ENCODE assay signal across 1 cellular context in the genomic region with DNA sequence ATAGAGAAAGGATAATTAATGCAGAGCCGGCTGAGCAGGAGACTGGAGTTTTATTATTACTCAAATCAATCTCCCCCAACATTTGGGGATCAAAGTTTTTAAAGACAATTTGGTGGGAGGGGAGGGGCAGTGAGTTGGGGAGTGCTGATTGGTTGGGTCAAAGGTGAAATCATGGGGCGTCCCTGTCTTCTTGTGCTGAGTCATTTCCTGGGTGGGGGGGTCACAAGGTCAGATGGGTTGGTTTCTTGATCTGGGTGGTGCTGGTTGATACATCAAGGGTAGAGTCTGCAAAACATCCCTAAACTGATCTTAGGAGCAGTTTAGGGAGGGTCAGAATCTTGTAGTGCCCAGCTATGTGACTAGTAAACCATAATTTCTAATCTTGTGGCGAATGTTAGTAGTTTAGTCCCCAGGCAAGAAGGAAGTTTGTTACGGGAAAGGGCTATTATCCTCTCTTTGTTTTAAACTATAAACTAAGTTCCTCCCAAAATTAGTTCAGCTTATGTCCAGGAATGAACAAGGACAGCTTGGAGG.
TF ChIP-seq lines count a peak whose summit lies in the region.

No MANE protein-coding gene starts in this region.

TF ChIP-seq in K562, 482 proteins besides CTCF, POLR2A, EP300 and RAD21 (continued from another document):
- TF ChIP-seq, protein P1, sequence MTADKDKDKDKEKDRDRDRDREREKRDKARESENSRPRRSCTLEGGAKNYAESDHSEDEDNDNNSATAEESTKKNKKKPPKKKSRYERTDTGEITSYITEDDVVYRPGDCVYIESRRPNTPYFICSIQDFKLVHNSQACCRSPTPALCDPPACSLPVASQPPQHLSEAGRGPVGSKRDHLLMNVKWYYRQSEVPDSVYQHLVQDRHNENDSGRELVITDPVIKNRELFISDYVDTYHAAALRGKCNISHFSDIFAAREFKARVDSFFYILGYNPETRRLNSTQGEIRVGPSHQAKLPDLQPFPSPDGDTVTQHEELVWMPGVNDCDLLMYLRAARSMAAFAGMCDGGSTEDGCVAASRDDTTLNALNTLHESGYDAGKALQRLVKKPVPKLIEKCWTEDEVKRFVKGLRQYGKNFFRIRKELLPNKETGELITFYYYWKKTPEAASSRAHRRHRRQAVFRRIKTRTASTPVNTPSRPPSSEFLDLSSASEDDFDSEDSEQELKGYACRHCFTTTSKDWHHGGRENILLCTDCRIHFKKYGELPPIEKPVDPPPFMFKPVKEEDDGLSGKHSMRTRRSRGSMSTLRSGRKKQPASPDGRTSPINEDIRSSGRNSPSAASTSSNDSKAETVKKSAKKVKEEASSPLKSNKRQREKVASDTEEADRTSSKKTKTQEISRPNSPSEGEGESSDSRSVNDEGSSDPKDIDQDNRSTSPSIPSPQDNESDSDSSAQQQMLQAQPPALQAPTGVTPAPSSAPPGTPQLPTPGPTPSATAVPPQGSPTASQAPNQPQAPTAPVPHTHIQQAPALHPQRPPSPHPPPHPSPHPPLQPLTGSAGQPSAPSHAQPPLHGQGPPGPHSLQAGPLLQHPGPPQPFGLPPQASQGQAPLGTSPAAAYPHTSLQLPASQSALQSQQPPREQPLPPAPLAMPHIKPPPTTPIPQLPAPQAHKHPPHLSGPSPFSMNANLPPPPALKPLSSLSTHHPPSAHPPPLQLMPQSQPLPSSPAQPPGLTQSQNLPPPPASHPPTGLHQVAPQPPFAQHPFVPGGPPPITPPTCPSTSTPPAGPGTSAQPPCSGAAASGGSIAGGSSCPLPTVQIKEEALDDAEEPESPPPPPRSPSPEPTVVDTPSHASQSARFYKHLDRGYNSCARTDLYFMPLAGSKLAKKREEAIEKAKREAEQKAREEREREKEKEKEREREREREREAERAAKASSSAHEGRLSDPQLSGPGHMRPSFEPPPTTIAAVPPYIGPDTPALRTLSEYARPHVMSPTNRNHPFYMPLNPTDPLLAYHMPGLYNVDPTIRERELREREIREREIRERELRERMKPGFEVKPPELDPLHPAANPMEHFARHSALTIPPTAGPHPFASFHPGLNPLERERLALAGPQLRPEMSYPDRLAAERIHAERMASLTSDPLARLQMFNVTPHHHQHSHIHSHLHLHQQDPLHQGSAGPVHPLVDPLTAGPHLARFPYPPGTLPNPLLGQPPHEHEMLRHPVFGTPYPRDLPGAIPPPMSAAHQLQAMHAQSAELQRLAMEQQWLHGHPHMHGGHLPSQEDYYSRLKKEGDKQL (CRISPR knock-in tag; IDR thresholded peaks at IDR 0.05; ENCODE audit: borderline replicate concordance), result no peak
TF ChIP-seq in K562: peak in this region for 28.
